ENCODE assay signal across 23 cellular contexts in the genomic region with DNA sequence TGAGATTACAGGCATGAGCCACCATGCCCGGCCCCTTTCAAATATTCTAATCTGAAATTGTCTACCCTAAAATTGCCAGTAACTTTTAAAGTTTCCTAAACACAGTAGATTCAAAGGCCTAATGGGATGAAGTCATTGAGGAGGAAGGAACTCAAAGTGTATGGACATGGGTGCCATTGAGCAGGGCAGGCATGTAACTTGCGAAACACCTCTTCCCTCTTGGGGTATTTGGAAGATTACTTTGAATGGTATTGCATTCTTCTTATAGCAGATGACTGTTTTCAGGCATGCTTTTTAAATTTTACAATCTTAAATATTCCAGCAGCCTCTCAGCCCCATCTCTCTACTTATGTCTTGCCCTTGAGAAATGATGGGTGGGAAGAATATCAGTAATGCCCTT. TPM values are rescaled to one million over a fixed set of nuclear protein-coding genes. Genes with fewer than 3 reads are reported as not detected.
DNase-seq lines count a peak whose midpoint lies in the region; ATAC-seq and TF ChIP-seq lines count a peak whose summit lies in the region.
"Had no signal": no experiment of that assay in that cellular context is flagged by ENCODE, and none has a peak within 500 bp of the region (broad histone marks: within the 10 kb centered on the region; RNA-seq: fewer than 3 reads in every experiment).

No MANE protein-coding gene starts in this region.

- DNase-seq in activated CD4-positive, alpha-beta T cell treated with anti-CD3 and anti-CD28 coated beads, Interleukin-2, amount 10 ng/mL, durations not matched to agents 24 days and 14 days: peak; percentile 23
- DNase-seq in activated CD4-positive, alpha-beta T cell treated with anti-CD3 and anti-CD28 coated beads, Interleukin-2, amount 10 ng/mL, durations not matched to agents 7 days and 5 days: no peak
- DNase-seq in GM04503 (ENCODE audit: low read depth): peak; percentile 43
- peak; percentile 10 for DNase-seq in amniotic epithelial cell (ENCODE audit: low read depth)
- DNase-seq in left lung: no peak
- DNase-seq in posterior cingulate gyrus: no peak
- no peak for DNase-seq in uterus
- DNase-seq in activated T-helper 1 cell treated with anti-CD3 and anti-CD28 coated beads, Interleukin-12 subunit alpha, Interleukin-12 subunit beta, Interleukin-2, Interleukin-4 antibody, amounts not matched to agents 30 ng/mL and 10 ng/mL and 1 ng/mL, durations not matched to agents 14 hours and 24 hours and 36 hours (ENCODE audit: low spot score): no peak
- DNase-seq: ACHN; CD8-positive, alpha-beta memory T cell; GF-D8; H9; NCI-H1105; NCI-H2029 treated with DMSO at 0.1 percent for 48 hours; NCI-H226; NCI-H510A treated with DMSO at 0.1 percent for 48 hours; NCI-H748 treated with DMSO at 0.1 percent for 48 hours; PC-9; RPMI8226; SHP77 had no signal

- intact Hi-C loops in activated CD4-positive, alpha-beta T cell treated with anti-CD3 and anti-CD28 coated beads, Interleukin-2, amount 10 ng/mL, durations not matched to agents 24 days and 14 days (cut with micrococcal nuclease): no loop called here
- intact Hi-C loops in left lung (cut with DNase I) (loop anchor here in 1 of 2 donors (10.0 kb wide), 1 partner anchor 77 kb away; no protein-coding TSS in a partner anchor), posterior cingulate gyrus (cut with DNase I) (no loop called here), uterus (cut with DNase I; ENCODE audit: low total_unique reads) (no loop called here)
- intact Hi-C loops in activated T-helper 1 cell treated with anti-CD3 and anti-CD28 coated beads, Interleukin-12 subunit alpha, Interleukin-12 subunit beta, Interleukin-2, Interleukin-4 antibody, amounts not matched to agents 30 ng/mL and 10 ng/mL and 1 ng/mL, durations not matched to agents 14 hours and 24 hours and 36 hours (cut with micrococcal nuclease): no loop called here

- peaks cover 30% of the 10 kb centered on the region for H3K4me1 Mint-ChIP-seq in activated CD4-positive, alpha-beta T cell treated with anti-CD3 and anti-CD28 coated beads, Interleukin-2, amount 10 ng/mL, durations not matched to agents 24 days and 14 days
- peaks cover 28% of the 10 kb centered on the region for H3K4me1 Mint-ChIP-seq in activated CD4-positive, alpha-beta T cell treated with anti-CD3 and anti-CD28 coated beads, Interleukin-2, amount 10 ng/mL, durations not matched to agents 7 days and 5 days
- peaks cover 33% of the 10 kb centered on the region for H3K4me1 Mint-ChIP-seq in activated T-helper 1 cell treated with anti-CD3 and anti-CD28 coated beads, Interleukin-12 subunit alpha, Interleukin-12 subunit beta, Interleukin-2, Interleukin-4 antibody, amounts not matched to agents 30 ng/mL and 10 ng/mL and 1 ng/mL, durations not matched to agents 14 hours and 24 hours and 36 hours (ENCODE audit: low read depth)

- H3K4me3 Mint-ChIP-seq in activated CD4-positive, alpha-beta T cell treated with anti-CD3 and anti-CD28 coated beads, Interleukin-2, amount 10 ng/mL, durations not matched to agents 24 days and 14 days: no peak overlapping the region
- no peak overlapping the region for H3K4me3 Mint-ChIP-seq in activated CD4-positive, alpha-beta T cell treated with anti-CD3 and anti-CD28 coated beads, Interleukin-2, amount 10 ng/mL, durations not matched to agents 7 days and 5 days
- H3K4me3 Mint-ChIP-seq in activated T-helper 1 cell treated with anti-CD3 and anti-CD28 coated beads, Interleukin-12 subunit alpha, Interleukin-12 subunit beta, Interleukin-2, Interleukin-4 antibody, amounts not matched to agents 30 ng/mL and 10 ng/mL and 1 ng/mL, durations not matched to agents 14 hours and 24 hours and 36 hours: no peak overlapping the region
- H3K4me3 Mint-ChIP-seq: CD8-positive, alpha-beta memory T cell; H9; IgD-negative memory B cell had no signal

- TF ChIP-seq POLR2A in uterus (IDR thresholded peaks at IDR 0.05): no peak

- H3K4me3 ChIP-seq in left lung (no peak overlapping the region), uterus (no peak overlapping the region)
- H3K4me3 ChIP-seq: PC-9 had no signal

- POLR2A ChIA-PET in activated CD4-positive, alpha-beta T cell treated with anti-CD3 and anti-CD28 coated beads, Interleukin-2, amount 10 ng/mL, durations not matched to agents 7 days and 5 days (lab: Charles Lee): no interaction called here

- no peaks in the 10 kb centered on the region for H3K27me3 Mint-ChIP-seq in activated CD4-positive, alpha-beta T cell treated with anti-CD3 and anti-CD28 coated beads, Interleukin-2, amount 10 ng/mL, durations not matched to agents 24 days and 14 days
- no peaks in the 10 kb centered on the region for H3K27me3 Mint-ChIP-seq in activated CD4-positive, alpha-beta T cell treated with anti-CD3 and anti-CD28 coated beads, Interleukin-2, amount 10 ng/mL, durations not matched to agents 7 days and 5 days
- no peaks in the 10 kb centered on the region for H3K27me3 Mint-ChIP-seq in activated T-helper 1 cell treated with anti-CD3 and anti-CD28 coated beads, Interleukin-12 subunit alpha, Interleukin-12 subunit beta, Interleukin-2, Interleukin-4 antibody, amounts not matched to agents 30 ng/mL and 10 ng/mL and 1 ng/mL, durations not matched to agents 14 hours and 24 hours and 36 hours (ENCODE audit: insufficient read depth)
- H3K27me3 Mint-ChIP-seq: CD8-positive, alpha-beta memory T cell; IgD-negative memory B cell had no signal

- ATAC-seq in left lung: peak; percentile 22

- H3K36me3 ChIP-seq in left lung (peaks cover 0 to 94% of the 10 kb centered on the region in 2 donors), uterus (no peaks in the 10 kb centered on the region)

- no peak overlapping the region for H3K27ac Mint-ChIP-seq in activated CD4-positive, alpha-beta T cell treated with anti-CD3 and anti-CD28 coated beads, Interleukin-2, amount 10 ng/mL, durations not matched to agents 24 days and 14 days
- no peak overlapping the region for H3K27ac Mint-ChIP-seq in activated CD4-positive, alpha-beta T cell treated with anti-CD3 and anti-CD28 coated beads, Interleukin-2, amount 10 ng/mL, durations not matched to agents 7 days and 5 days
- no peak overlapping the region for H3K27ac Mint-ChIP-seq in activated T-helper 1 cell treated with anti-CD3 and anti-CD28 coated beads, Interleukin-12 subunit alpha, Interleukin-12 subunit beta, Interleukin-2, Interleukin-4 antibody, amounts not matched to agents 30 ng/mL and 10 ng/mL and 1 ng/mL, durations not matched to agents 14 hours and 24 hours and 36 hours
- H3K27ac Mint-ChIP-seq: IgD-negative memory B cell had no signal

- H3K9me3 Mint-ChIP-seq in activated CD4-positive, alpha-beta T cell treated with anti-CD3 and anti-CD28 coated beads, Interleukin-2, amount 10 ng/mL, durations not matched to agents 24 days and 14 days: no peaks in the 10 kb centered on the region
- peaks cover 8% of the 10 kb centered on the region for H3K9me3 Mint-ChIP-seq in activated CD4-positive, alpha-beta T cell treated with anti-CD3 and anti-CD28 coated beads, Interleukin-2, amount 10 ng/mL, durations not matched to agents 7 days and 5 days
- no peaks in the 10 kb centered on the region for H3K9me3 Mint-ChIP-seq in activated T-helper 1 cell treated with anti-CD3 and anti-CD28 coated beads, Interleukin-12 subunit alpha, Interleukin-12 subunit beta, Interleukin-2, Interleukin-4 antibody, amounts not matched to agents 30 ng/mL and 10 ng/mL and 1 ng/mL, durations not matched to agents 14 hours and 24 hours and 36 hours
- H3K9me3 Mint-ChIP-seq: CD8-positive, alpha-beta memory T cell; H9; IgD-negative memory B cell had no signal

- H3K9me3 ChIP-seq in left lung: no peaks in the 10 kb centered on the region
- H3K9me3 ChIP-seq in uterus: no peaks in the 10 kb centered on the region

- peaks cover 0 to 3% of the 10 kb centered on the region in 2 donors for H3K4me1 ChIP-seq in left lung
- no peaks in the 10 kb centered on the region for H3K4me1 ChIP-seq in uterus

- peaks cover 64% of the 10 kb centered on the region for H3K36me3 Mint-ChIP-seq in activated CD4-positive, alpha-beta T cell treated with anti-CD3 and anti-CD28 coated beads, Interleukin-2, amount 10 ng/mL, durations not matched to agents 24 days and 14 days (ENCODE audit: low read depth)
- peaks cover 66% of the 10 kb centered on the region for H3K36me3 Mint-ChIP-seq in activated CD4-positive, alpha-beta T cell treated with anti-CD3 and anti-CD28 coated beads, Interleukin-2, amount 10 ng/mL, durations not matched to agents 7 days and 5 days (ENCODE audit: low read depth)
- H3K36me3 Mint-ChIP-seq in activated T-helper 1 cell treated with anti-CD3 and anti-CD28 coated beads, Interleukin-12 subunit alpha, Interleukin-12 subunit beta, Interleukin-2, Interleukin-4 antibody, amounts not matched to agents 30 ng/mL and 10 ng/mL and 1 ng/mL, durations not matched to agents 14 hours and 24 hours and 36 hours (ENCODE audit: low read depth): peaks cover 43% of the 10 kb centered on the region

- TF ChIP-seq CTCF in left lung (IDR thresholded peaks at IDR 0.05): no peak
- no peak for TF ChIP-seq CTCF in uterus (IDR thresholded peaks at IDR 0.05)

- CTCF ChIA-PET in activated CD4-positive, alpha-beta T cell treated with anti-CD3 and anti-CD28 coated beads, Interleukin-2, amount 10 ng/mL, durations not matched to agents 7 days and 5 days (lab: Charles Lee): no interaction called here

- H3K27ac ChIP-seq in left lung (no peak overlapping the region), uterus (no peak overlapping the region)
- H3K27ac ChIP-seq: 22Rv1, C4-2B, PC-9 had no signal

- H3K27me3 ChIP-seq in left lung: no peaks in the 10 kb centered on the region
- H3K27me3 ChIP-seq in uterus: no peaks in the 10 kb centered on the region

RNA-seq across cellular contexts. Expression of a gene that starts 21.0 kb away (rescaled TPM):
- 57.8 and 60.2 TPM in 2 replicates for total RNA-seq in activated CD4-positive, alpha-beta T cell treated with anti-CD3 and anti-CD28 coated beads, Interleukin-2, amount 10 ng/mL, durations not matched to agents 24 days and 14 days
- 10 to 100 TPM; 79.2 to 87.9 TPM for total RNA-seq in activated CD4-positive, alpha-beta T cell treated with anti-CD3 and anti-CD28 coated beads, Interleukin-2, amount 10 ng/mL, durations not matched to agents 7 days and 5 days
- total RNA-seq in left lung (100 to 1,000 TPM; 150 to 155 TPM), uterus (100 to 1,000 TPM in 2 of 4 donors, 10 to 100 TPM in 2; 70.9 to 219 (median 99.9) TPM)
- 59.1 and 62.6 TPM in 2 replicates for total RNA-seq in activated T-helper 1 cell treated with anti-CD3 and anti-CD28 coated beads, Interleukin-12 subunit alpha, Interleukin-12 subunit beta, Interleukin-2, Interleukin-4 antibody, amounts not matched to agents 30 ng/mL and 10 ng/mL and 1 ng/mL, durations not matched to agents 14 hours and 24 hours and 36 hours

Comparison
In these comparisons a context has a peak if more than half of its experiments do, and no peak if none do; other contexts are left out.
1. DNase-seq: peak in activated CD4-positive, alpha-beta T cell treated with anti-CD3 and anti-CD28 coated beads, Interleukin-2, amount 10 ng/mL, durations not matched to agents 24 days and 14 days (single experiment), GM04503 (single experiment) and amniotic epithelial cell (single experiment); none in activated CD4-positive, alpha-beta T cell treated with anti-CD3 and anti-CD28 coated beads, Interleukin-2, amount 10 ng/mL, durations not matched to agents 7 days and 5 days (single experiment), left lung (0 of 2), posterior cingulate gyrus (0 of 10), uterus (0 of 2) and activated T-helper 1 cell treated with anti-CD3 and anti-CD28 coated beads, Interleukin-12 subunit alpha, Interleukin-12 subunit beta, Interleukin-2, Interleukin-4 antibody, amounts not matched to agents 30 ng/mL and 10 ng/mL and 1 ng/mL, durations not matched to agents 14 hours and 24 hours and 36 hours (single experiment).